22 cellular contexts compared by ENCODE assay signal in the genomic region with DNA sequence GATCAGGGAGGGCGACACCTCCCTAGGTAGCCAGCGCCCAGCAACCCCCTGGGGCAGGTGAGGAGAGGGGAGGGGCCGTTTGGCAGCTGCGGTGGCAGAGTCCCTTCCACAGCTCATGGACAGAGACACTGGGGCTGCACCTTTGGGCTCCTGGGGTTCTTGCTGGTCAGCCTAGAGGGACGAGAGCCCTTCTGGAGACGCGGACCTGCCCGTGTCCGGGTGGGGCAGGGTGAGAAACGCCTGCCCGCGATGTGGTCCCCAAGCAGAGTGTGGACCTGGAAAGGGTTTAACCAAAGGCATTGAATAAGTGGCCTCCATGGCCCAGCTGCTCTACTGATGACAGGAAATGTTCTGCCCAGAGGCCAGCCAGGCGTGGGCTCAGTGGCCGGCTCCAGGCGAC. TPM values are rescaled to one million over a fixed set of nuclear protein-coding genes. Genes with fewer than 3 reads are reported as not detected.
"Had no signal": no experiment of that assay in that cellular context is flagged by ENCODE, and none has a peak within 500 bp of the region (broad histone marks: within the 10 kb centered on the region; RNA-seq: fewer than 3 reads in every experiment).

No MANE protein-coding gene starts in this region.

- H3K4me3 ChIP-seq: body of pancreas, cardiac muscle cell, lung, thyroid gland had no signal

- H3K9me3 ChIP-seq: body of pancreas, thyroid gland had no signal

- H3K27me3 ChIP-seq: body of pancreas, cardiac muscle cell, thyroid gland had no signal

- H3K27ac ChIP-seq: body of pancreas, cardiac muscle cell, foreskin keratinocyte, thyroid gland, VCaP had no signal

- DNase-seq: activated CD4-positive, alpha-beta memory T cell treated with anti-CD3 and anti-CD28 coated beads, Interleukin-2, amount 10 ng/mL, durations not matched to agents 7 days and 5 days; activated CD4-positive, alpha-beta T cell treated with anti-CD3 and anti-CD28 coated beads, Interleukin-2, amount 10 ng/mL, durations not matched to agents 24 days and 14 days; activated effector memory CD4-positive, alpha-beta T cell treated with Interleukin-2 at 50 U/mL for 16 hours; activated naive CD4-positive, alpha-beta T cell treated with anti-CD3 and anti-CD28 coated beads, Interleukin-2, amount 50 U/mL, for 16 hours; activated naive CD8-positive, alpha-beta T cell treated with anti-CD3 and anti-CD28 coated beads, Interleukin-2, amount 50 U/mL, for 24 hours; activated T-cell treated with anti-CD3 and anti-CD28 coated beads, Interleukin-2, amount 50 U/mL, for 72 hours; body of pancreas; dermis blood vessel endothelial cell; effector CD8-positive, alpha-beta T cell; erythroblast; foreskin keratinocyte; glutamatergic neuron; hypothalamus; naive thymus-derived CD4-positive, alpha-beta T cell; stimulated activated CD4-positive, alpha-beta T cell treated with anti-CD3 and anti-CD28 coated beads, Interleukin-4, amount 100 ng/mL, for 24 hours; stimulated activated naive CD4-positive, alpha-beta T cell treated with Interleukin-2 at 50 U/mL for 16 hours; thyroid gland had no signal

- ATAC-seq: activated CD4-positive, CD25-positive, alpha-beta regulatory T cell treated with anti-CD3 and anti-CD28 coated beads, Interleukin-2, amount 50 U/mL, for 24 hours; activated naive CD8-positive, alpha-beta T cell treated with anti-CD3 and anti-CD28 coated beads, Interleukin-2, amount 50 U/mL, for 24 hours; body of pancreas; foreskin keratinocyte; naive thymus-derived CD4-positive, alpha-beta T cell had no signal

- H3K36me3 ChIP-seq: cardiac muscle cell, thyroid gland had no signal

- H3K4me1 ChIP-seq: body of pancreas, foreskin keratinocyte, thyroid gland had no signal

RNA-seq across cellular contexts. Expression of a gene that starts 51.1 kb away (rescaled TPM):
- total RNA-seq: activated CD4-positive, alpha-beta T cell treated with anti-CD3 and anti-CD28 coated beads, Interleukin-2, amount 10 ng/mL, durations not matched to agents 24 days and 14 days; T-helper 2 cell treated with Interferon-gamma antibody and Interleukin-4, amounts not matched to agents 100 ng/mL and 5 ng/mL, for 36 hours had no signal
